ENCODE assay signal across 8 cellular contexts in the genomic region with DNA sequence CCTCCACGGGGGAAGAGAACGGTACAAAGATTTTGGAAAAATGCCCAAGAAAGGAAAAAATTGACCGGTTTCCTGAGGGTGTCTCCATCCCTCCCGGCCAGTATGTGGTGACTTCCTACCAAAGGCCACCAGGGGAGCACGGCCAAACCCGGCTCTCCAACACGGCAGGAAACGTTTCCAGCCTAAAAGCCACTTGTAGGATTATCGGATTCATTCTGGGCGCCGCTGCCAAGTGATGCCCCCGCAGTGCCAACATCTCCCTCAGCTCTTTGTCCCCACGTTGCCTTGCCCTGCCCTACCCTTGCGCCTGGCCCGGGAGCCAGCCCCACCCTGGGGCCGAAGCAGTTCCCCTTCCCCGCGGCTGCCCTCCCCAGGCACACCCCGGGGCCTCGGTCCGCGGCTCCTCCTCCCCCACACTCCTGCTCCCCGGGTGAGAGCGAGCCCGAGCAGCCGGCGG. TPM values are rescaled to one million over a fixed set of nuclear protein-coding genes. Genes with fewer than 3 reads are reported as not detected.
DNase-seq lines count a peak whose midpoint lies in the region; ATAC-seq and TF ChIP-seq lines count a peak whose summit lies in the region.

No MANE protein-coding gene starts in this region.

- peak overlapping the region; percentile 88 for H3K4me3 Mint-ChIP-seq in activated naive CD8-positive, alpha-beta T cell treated with anti-CD3 and anti-CD28 coated beads, Interleukin-2, amount 10 ng/mL, durations not matched to agents 7 days and 5 days

- H3K4me1 ChIP-seq in cardiac muscle cell (ENCODE audit: low read depth): peaks cover 4% of the 10 kb centered on the region
- peaks cover 8% of the 10 kb centered on the region for H3K4me1 ChIP-seq in parathyroid adenoma

- DNase-seq in DMS53 treated with DMSO at 0.1 percent for 48 hours (lab: John Stamatoyannopoulos, UW; ENCODE audit: unreplicated experiment) (peak; percentile 13), RKO (ENCODE audit: low spot score) (peak; percentile 86), cardiac muscle cell (ENCODE audit: low read depth in 1 of 2, low spot score in 1 of 2) (peak; percentile 78), KG1 (lab: John Stamatoyannopoulos, UW) (no peak)
- DNase-seq in activated naive CD8-positive, alpha-beta T cell treated with anti-CD3 and anti-CD28 coated beads, Interleukin-2, amount 10 ng/mL, durations not matched to agents 7 days and 5 days: peak; percentile 66

- peak overlapping the region; percentile 33 for H3K9ac ChIP-seq in parathyroid adenoma

- TF ChIP-seq CTCF in cardiac muscle cell (IDR thresholded peaks at IDR 0.05; ENCODE audit: low read depth, low read length): peak; percentile 59
- TF ChIP-seq CTCF in parathyroid adenoma (IDR thresholded peaks at IDR 0.05): peak; percentile 62

- peaks cover 26% of the 10 kb centered on the region for H3K27me3 Mint-ChIP-seq in activated naive CD8-positive, alpha-beta T cell treated with anti-CD3 and anti-CD28 coated beads, Interleukin-2, amount 10 ng/mL, durations not matched to agents 7 days and 5 days

- no peaks in the 10 kb centered on the region for H3K9me3 ChIP-seq in cardiac muscle cell (ENCODE audit: low read depth)
- H3K9me3 ChIP-seq in parathyroid adenoma (ENCODE audit: control insufficient read depth, low read length): no peaks in the 10 kb centered on the region

- H3K27ac Mint-ChIP-seq in activated naive CD8-positive, alpha-beta T cell treated with anti-CD3 and anti-CD28 coated beads, Interleukin-2, amount 10 ng/mL, durations not matched to agents 7 days and 5 days: peak overlapping the region; percentile 79

- H3K4me3 ChIP-seq in cardiac muscle cell (peak overlapping the region; percentile 84), parathyroid adenoma (ENCODE audit: low read depth, low read length) (peak overlapping the region; percentile 86)

- POLR2A ChIA-PET in activated naive CD8-positive, alpha-beta T cell treated with anti-CD3 and anti-CD28 coated beads, Interleukin-2, amount 10 ng/mL, durations not matched to agents 7 days and 5 days (lab: Charles Lee): interaction anchor here (0.9 to 1.7 kb wide), 6 partner anchors 30 to 194 kb away, joined by 3 to 12 read pairs (median 5); partner anchors contain the start of genes INPP5K and YWHAE

- H3K36me3 Mint-ChIP-seq in activated naive CD8-positive, alpha-beta T cell treated with anti-CD3 and anti-CD28 coated beads, Interleukin-2, amount 10 ng/mL, durations not matched to agents 7 days and 5 days: peaks cover 9% of the 10 kb centered on the region

- H3K4me2 ChIP-seq in parathyroid adenoma (ENCODE audit: low read length): peak overlapping the region; percentile 72

- H3K27ac ChIP-seq in cardiac muscle cell (peak overlapping the region; percentile 95), parathyroid adenoma (peak overlapping the region; percentile 82)

- H3K9me3 Mint-ChIP-seq in activated naive CD8-positive, alpha-beta T cell treated with anti-CD3 and anti-CD28 coated beads, Interleukin-2, amount 10 ng/mL, durations not matched to agents 7 days and 5 days: no peaks in the 10 kb centered on the region

- ATAC-seq in GM19455 (IDR thresholded peaks at IDR 0.05; ENCODE audit: unreplicated experiment) (peak; percentile 30), HG03520 (IDR thresholded peaks at IDR 0.05; ENCODE audit: unreplicated experiment) (peak; percentile 23)
- ATAC-seq in activated naive CD8-positive, alpha-beta T cell treated with anti-CD3 and anti-CD28 coated beads, Interleukin-2, amount 10 ng/mL, durations not matched to agents 7 days and 5 days (ENCODE audit: low read depth): peak; percentile 18

- no peaks in the 10 kb centered on the region for H3K27me3 ChIP-seq in cardiac muscle cell
- H3K27me3 ChIP-seq in parathyroid adenoma (ENCODE audit: control insufficient read depth, insufficient read depth, low read length): no peaks in the 10 kb centered on the region

- H3K4me1 Mint-ChIP-seq in activated naive CD8-positive, alpha-beta T cell treated with anti-CD3 and anti-CD28 coated beads, Interleukin-2, amount 10 ng/mL, durations not matched to agents 7 days and 5 days: peaks cover 25% of the 10 kb centered on the region

- H2AFZ ChIP-seq in parathyroid adenoma: peak overlapping the region; percentile 90

- H3K36me3 ChIP-seq in cardiac muscle cell (no peaks in the 10 kb centered on the region), parathyroid adenoma (ENCODE audit: control insufficient read depth, insufficient read depth, low read length) (no peaks in the 10 kb centered on the region)

- peaks cover 26% of the 10 kb centered on the region for H3K79me2 ChIP-seq in parathyroid adenoma

RNA-seq across cellular contexts. Expression of gene CRK, which starts 0.7 kb away (rescaled TPM):
- 10 to 100 TPM; 19.5 to 21.9 TPM for total RNA-seq in activated naive CD8-positive, alpha-beta T cell treated with anti-CD3 and anti-CD28 coated beads, Interleukin-2, amount 10 ng/mL, durations not matched to agents 7 days and 5 days
- total RNA-seq in cardiac muscle cell: 25.0 and 28.7 TPM in 2 replicates
- polyA plus RNA-seq in cardiac muscle cell: 33.1 and 46.0 TPM in 2 replicates

RNA-seq across cellular contexts. Expression of gene MYO1C, which starts 37.2 kb away (rescaled TPM):
- total RNA-seq in activated naive CD8-positive, alpha-beta T cell treated with anti-CD3 and anti-CD28 coated beads, Interleukin-2, amount 10 ng/mL, durations not matched to agents 7 days and 5 days: 10 to 100 TPM; 28.6 to 34.1 TPM
- 43.7 and 63.9 TPM in 2 replicates for total RNA-seq in cardiac muscle cell
- polyA plus RNA-seq in cardiac muscle cell: 34.1 and 58.4 TPM in 2 replicates

RNA-seq across cellular contexts. Expression of gene YWHAE, which starts 55.3 kb away (rescaled TPM):
- 100 to 1,000 TPM; 272 to 287 TPM for total RNA-seq in activated naive CD8-positive, alpha-beta T cell treated with anti-CD3 and anti-CD28 coated beads, Interleukin-2, amount 10 ng/mL, durations not matched to agents 7 days and 5 days
- 1,409 and 2,297 TPM in 2 replicates for total RNA-seq in cardiac muscle cell
- polyA plus RNA-seq in cardiac muscle cell: 658 and 685 TPM in 2 replicates
